In the genomic region with DNA sequence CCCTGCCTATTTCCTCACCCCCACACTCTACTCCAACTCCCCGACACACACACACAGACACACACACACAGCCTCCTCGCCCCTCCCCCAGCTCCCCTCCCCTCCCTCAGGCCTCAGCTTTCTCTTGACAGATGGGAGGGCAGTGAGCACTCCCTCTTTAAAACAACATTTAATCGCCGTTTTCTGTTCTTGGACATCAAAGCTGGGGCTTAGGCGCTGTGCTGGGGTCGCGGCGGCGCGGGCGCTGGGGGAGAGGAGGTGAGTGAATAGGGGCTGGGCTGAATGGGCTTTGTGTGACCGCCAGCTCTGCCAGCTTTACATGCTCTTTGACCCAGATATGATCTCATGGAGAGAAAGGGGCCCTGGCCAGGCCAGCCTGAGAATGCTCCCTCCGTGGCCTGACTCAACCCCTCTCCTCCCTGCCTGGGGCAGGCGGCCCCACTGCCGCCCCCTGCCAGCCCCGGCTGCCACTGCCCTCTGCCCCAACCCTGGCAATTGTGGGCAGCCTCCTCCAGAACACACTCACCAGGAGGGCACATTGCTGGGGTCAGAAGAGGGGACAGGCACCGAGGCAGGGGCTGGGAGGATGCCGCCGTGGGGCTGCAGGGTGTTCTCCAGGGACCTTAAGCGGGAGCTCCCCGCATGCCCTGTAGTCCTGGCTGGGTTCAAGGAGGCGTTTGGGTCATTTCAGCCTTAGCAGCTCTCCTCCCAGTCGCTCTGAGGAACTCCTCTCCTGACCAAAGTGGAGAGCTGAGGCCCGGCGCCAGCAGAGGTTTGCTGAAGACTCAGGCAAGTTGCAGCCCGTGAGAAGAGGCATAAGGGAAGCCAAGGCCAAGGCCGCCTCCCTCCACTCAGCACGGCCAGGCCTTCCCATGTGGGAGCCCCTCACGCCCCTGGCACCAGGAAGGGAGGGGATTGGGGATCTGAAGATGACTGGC, we compare ENCODE assay signal across 9 cellular contexts. TPM values are rescaled to one million over a fixed set of nuclear protein-coding genes. Genes with fewer than 3 reads are reported as not detected.
DNase-seq lines count a peak whose midpoint lies in the region; ATAC-seq, FAIRE-seq and TF ChIP-seq lines count a peak whose summit lies in the region.
"Had no signal": no experiment of that assay in that cellular context is flagged by ENCODE, and none has a peak within 500 bp of the region (broad histone marks: within the 10 kb centered on the region; RNA-seq: fewer than 3 reads in every experiment).

No MANE protein-coding gene starts in this region.

- peak; percentile 16 for DNase-seq in GM13976 (ENCODE audit: low spot score)
- DNase-seq in K562 (ENCODE audit: extremely low read depth in 1 of 4, low spot score in 3 of 4) = no peak
- no peak for DNase-seq in immature natural killer cell
- peak; percentile 88 for DNase-seq in retina
- no peak for DNase-seq in GM12891 (ENCODE audit: insufficient read length, low spot score)
- DNase-seq in GM19240 (ENCODE audit: insufficient read length, low spot score) = no peak
- DNase-seq in RPMI8226 = no peak

- no peak overlapping the region for H3K4me3 Mint-ChIP-seq in immature natural killer cell

- POLR2A ChIA-PET in K562 (lab: Yijun Ruan, JAX) = interaction anchor here (0.6 kb wide), 1 partner anchor 555 kb away, joined by 4 read pairs; no protein-coding TSS in a partner anchor

- in situ Hi-C loops in GM13976 (cut with MboI; ENCODE audit: low sequenced_read_pairs, unreplicated experiment) (no loop called here), K562 (cut with MboI) (loop anchor here (25.0 kb wide), 1 partner anchor 946 kb away; the partner anchor contains the start of gene TTC12)

- H3K9me3 Mint-ChIP-seq in immature natural killer cell = no peaks in the 10 kb centered on the region

- no peaks in the 10 kb centered on the region for H3K36me3 ChIP-seq in K562 (ENCODE audit: control insufficient read depth, insufficient read depth, low read length)

- H3K4me1 ChIP-seq in K562 (replicated peaks in 1 of 2; ENCODE audit: control insufficient read depth in 2 of 2, insufficient read depth in 2 of 2, low read length in 2 of 2) = peaks cover 5 to 22% of the 10 kb centered on the region in 2 experiments; a peak in 4 of 5 replicates

- peaks cover 3% of the 10 kb centered on the region for H3K9me1 ChIP-seq in K562 (ENCODE audit: control insufficient read depth, insufficient read depth, low read length)

- H3K9ac ChIP-seq in K562 (ENCODE audit: insufficient read depth in 1 of 2, low read depth in 2 of 2, low read length in 2 of 2) = peak overlapping the region in 1 of 2 experiments; percentile 55; a peak in 2 of 4 replicates

- no peak for TF ChIP-seq EP300 in K562 (IDR thresholded peaks at IDR 0.05; ENCODE audit: low read length)

- peak overlapping the region in 4 of 6 donors; percentile 6 to 80 (median 56) for H3K27ac Mint-ChIP-seq in immature natural killer cell

- H3K27me3 Mint-ChIP-seq in immature natural killer cell (ENCODE audit: low read depth in 3 of 3) = peaks cover 15 to 29% (median 19%) of the 10 kb centered on the region in 3 donors

- no peak for ATAC-seq in K562
- ATAC-seq in HG02759 (IDR thresholded peaks at IDR 0.05; ENCODE audit: unreplicated experiment) = no peak
- ATAC-seq: Panc1 had no signal

- H3K4me2 ChIP-seq in K562 (ENCODE audit: insufficient read depth, low read length) = no peak overlapping the region

- TF ChIP-seq CTCF in GM13976 (IDR thresholded peaks at IDR 0.05; ENCODE audit: borderline replicate concordance, control extremely low read depth, extremely low read depth, insufficient read depth, missing control alignments) (no peak), K562 (IDR thresholded peaks at IDR 0.05 in 2 of 3, conservative IDR thresholded peaks at IDR 0.05 in 1 of 3; ENCODE audit: insufficient read depth in 2 of 3, low read depth in 1 of 3, low read length in 3 of 3) (no peak)

- H3K27ac ChIP-seq in K562 (ENCODE audit: extremely low read depth, low read depth, low read length) = no peak overlapping the region

- TF ChIP-seq RAD21 in K562 (CRISPR knock-in tag; conservative IDR thresholded peaks at IDR 0.05 in 1 of 2, IDR thresholded peaks at IDR 0.05 in 1 of 2) = no peak

- H3K79me2 ChIP-seq in K562 (ENCODE audit: control insufficient read depth, insufficient read depth, low read length) = no peaks in the 10 kb centered on the region

- BruUV-seq in K562 (replicated peaks; lab: Mats Ljungman, UMichigan) = no TSS peak

- no peak overlapping the region for H3K4me3 ChIP-seq in K562

- H2AFZ ChIP-seq in K562 (ENCODE audit: low read depth, low read length) = 0 out of 2 replicates have a peak overlapping the region, but pooled peaks have one; percentile 4

- 75% methylated on average over 25 of the region's 29 CpGs for WGBS in K562 (ENCODE audit: insufficient coverage, low coverage, missing lambda C conversion rate)

- intact Hi-C loops in K562 (cut with micrococcal nuclease) = no loop called here

- peaks cover 6 to 7% of the 10 kb centered on the region in 2 donors for H3K4me1 Mint-ChIP-seq in immature natural killer cell

- no peaks in the 10 kb centered on the region for H3K9me3 ChIP-seq in K562 (replicated peaks; ENCODE audit: control insufficient read depth, insufficient read depth, low read depth, low read length)

- no peaks in the 10 kb centered on the region for H3K27me3 ChIP-seq in K562 (ENCODE audit: control insufficient read depth in 2 of 2, insufficient read depth in 2 of 2, low read length in 2 of 2)

- no peak for FAIRE-seq in K562 (lab: Jason Lieb, UNC)
- no peak for FAIRE-seq in GM12891 (lab: Jason Lieb, UNC)

- peaks cover 0 to 6% (median 4%) of the 10 kb centered on the region in 3 donors for H3K36me3 Mint-ChIP-seq in immature natural killer cell

- CTCF ChIA-PET in K562 (lab: Yijun Ruan, JAX; ENCODE audit: low intra/inter-chr PET ratio) = no interaction called here

- TF ChIP-seq POLR2A in K562 (conservative IDR thresholded peaks at IDR 0.05) (no peak), GM12891 (IDR thresholded peaks at IDR 0.05; ENCODE audit: low read depth, low read length) (no peak)

- H4K20me1 ChIP-seq in K562 (replicated peaks; ENCODE audit: control insufficient read depth, insufficient read depth, low read length) = no peaks in the 10 kb centered on the region

TF ChIP-seq in K562, 482 proteins besides CTCF, POLR2A, EP300 and RAD21:
- TF ChIP-seq ZBTB33 (CRISPR knock-in tag; IDR thresholded peaks at IDR 0.05) = peak; percentile 47; the same call in 1 of the 2 replicates
- no peak for TF ChIP-seq ERF (CRISPR knock-in tag; IDR thresholded peaks at IDR 0.05)
TF ChIP-seq in K562: peak in this region for 1.

TF ChIP-seq in GM12891, 5 proteins besides CTCF, POLR2A, EP300 and RAD21:
- TF ChIP-seq POLR2AphosphoS5 (IDR thresholded peaks at IDR 0.05; ENCODE audit: low read depth, low read length) (no peak), SPI1 (IDR thresholded peaks at IDR 0.05; ENCODE audit: low read depth, low read length) (no peak), PAX5 (IDR thresholded peaks at IDR 0.05; ENCODE audit: insufficient read depth, low read length, severe bottlenecking) (no peak), POU2F2 (IDR thresholded peaks at IDR 0.05; ENCODE audit: low read depth, low read length) (no peak), TAF1 (IDR thresholded peaks at IDR 0.05; ENCODE audit: low read depth, low read length) (no peak)

RNA-seq across cellular contexts. Expression of gene NNMT, which starts 38.3 kb away (rescaled TPM):
- total RNA-seq in K562 (2011; cell fraction: chromatin; rRNA removed; ENCODE audit: low replicate concordance) = 3.2 and 5.0 TPM in 2 replicates
- total RNA-seq in K562 (2011; cell fraction: nucleolus; rRNA removed) = 3.2 and 4.3 TPM in 2 replicates
- total RNA-seq in K562 (2011; cell fraction: nucleoplasm; rRNA removed) = 4.2 and 6.6 TPM in 2 replicates
- total RNA-seq in K562 (2014; rRNA removed) = 14.3 and 14.6 TPM in 2 replicates
- 9.3 and 11.0 TPM in 2 replicates for total RNA-seq in K562 (2014; rRNA removed; fragmentation: Illumina TruSeq; extraction: Trizol)
- total RNA-seq in K562 (2015; rRNA removed; fragmentation: Illumina TruSeq; extraction: Trizol) = 8.6 and 9.5 TPM in 2 replicates
- 11.2 and 11.7 TPM in 2 replicates for total RNA-seq in K562 (2021)
- 9.8 and 15.0 TPM in 2 replicates for polyA plus RNA-seq in K562 (2011; rRNA removed)
- polyA plus RNA-seq in K562 (2011; cell fraction: cytosol; rRNA removed) = 10.1 and 17.6 TPM in 2 replicates
- polyA plus RNA-seq in K562 (2011; cell fraction: nucleus; rRNA removed) = 3.7 and 4.5 TPM in 2 replicates
- 15.0 and 55.5 TPM in 2 replicates for polyA plus RNA-seq in K562 (2012)
- 6.1 and 9.1 TPM in 2 replicates for polyA plus RNA-seq in K562 (2014; fragmentation: Illumina TruSeq; extraction: Trizol)
- 10 to 100 TPM; 10.0 to 13.4 TPM for polyA plus RNA-seq in K562 (2014; fragmentation: Nextera tagmentation; extraction: Ambion mirVana)
- polyA plus RNA-seq in K562 (2014; rRNA removed) = 9.0 and 11.5 TPM in 2 replicates
- polyA minus RNA-seq in K562 (2011; rRNA and poly(A)+ RNA removed) = 6.1 and 8.8 TPM in 2 replicates
- 9.4 and 10.8 TPM in 2 replicates for polyA minus RNA-seq in K562 (2011; cell fraction: cytosol; rRNA and poly(A)+ RNA removed)
- polyA minus RNA-seq in K562 (2011; cell fraction: nucleus; rRNA and poly(A)+ RNA removed) = 3.8 and 6.2 TPM in 2 replicates
- polyA plus RNA-seq in immature natural killer cell = 1 to 10 TPM in 1 of 3 donors, under 1 TPM in 1, not detected in 1; 0.68 to 1.0 TPM
- not detected for polyA plus RNA-seq in GM12891 (2012; ENCODE audit: low read depth, missing spikeins)

Comparison
In these comparisons a context has a peak if more than half of its experiments do, and no peak if none do; other contexts are left out.
1. DNase-seq: peak in GM13976 (single experiment) and retina (single experiment); none in K562 (0 of 4), immature natural killer cell (0 of 3), GM12891 (single experiment), GM19240 (single experiment) and RPMI8226 (single experiment).